In the genomic region with DNA sequence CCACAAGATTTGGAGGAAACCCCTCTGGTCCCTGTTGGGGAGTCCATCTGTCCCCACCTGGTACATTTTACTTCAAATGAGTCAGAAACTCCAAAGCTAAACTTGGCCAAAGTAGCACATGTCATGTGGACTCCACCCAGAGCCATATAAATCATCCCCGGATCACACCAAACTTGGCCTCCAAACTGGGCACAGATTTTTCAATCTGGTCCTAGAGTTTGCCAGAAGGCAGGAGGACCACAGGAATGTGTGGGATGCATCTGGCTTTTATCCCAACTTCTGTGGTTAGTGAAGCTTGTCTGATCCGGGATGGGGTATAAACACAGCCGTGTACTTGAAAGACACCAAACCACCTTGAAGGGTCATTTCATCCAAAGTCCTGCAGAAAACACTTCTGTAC, we compare ENCODE assay signal across 13 cellular contexts.
DNase-seq lines count a peak whose midpoint lies in the region; ATAC-seq, FAIRE-seq and TF ChIP-seq lines count a peak whose summit lies in the region.
"Had no signal": no experiment of that assay in that cellular context is flagged by ENCODE, and none has a peak within 500 bp of the region (broad histone marks: within the 10 kb centered on the region; RNA-seq: fewer than 3 reads in every experiment).

No MANE protein-coding gene starts in this region.

- H2BK5ac ChIP-seq in mesenchymal stem cell (ENCODE audit: low read depth, low read length, poor library complexity, severe bottlenecking), result no peak overlapping the region

- H3K27me3 ChIP-seq in MG63 (no peaks in the 10 kb centered on the region), bronchial epithelial cell (ENCODE audit: control insufficient read depth, insufficient read depth, low read length) (peaks cover 5% of the 10 kb centered on the region), mesenchymal stem cell (ENCODE audit: control insufficient read depth in 1 of 2, insufficient read depth in 1 of 2, low read length in 2 of 2) (peaks cover 0 to 31% of the 10 kb centered on the region in 2 experiments)

- no peak overlapping the region for H4K8ac ChIP-seq in mesenchymal stem cell (ENCODE audit: low read length)

- no peak for ATAC-seq in HG03135 (IDR thresholded peaks at IDR 0.05; ENCODE audit: unreplicated experiment)
- no peak for ATAC-seq in GM18502 (IDR thresholded peaks at IDR 0.05; ENCODE audit: poor library complexity, unreplicated experiment)
- ATAC-seq in GM19023 (IDR thresholded peaks at IDR 0.05; ENCODE audit: unreplicated experiment), result no peak
- ATAC-seq: K562, psoas muscle had no signal

- no peak overlapping the region for H3K4ac ChIP-seq in mesenchymal stem cell (ENCODE audit: low read depth in 1 of 2, low read length in 2 of 2)

- no peak overlapping the region for H3K27ac ChIP-seq in mesenchymal stem cell (ENCODE audit: low read length, poor library complexity, severe bottlenecking)
- H3K27ac ChIP-seq: psoas muscle had no signal

- no peaks in the 10 kb centered on the region for H3K36me3 ChIP-seq in MG63
- H3K36me3 ChIP-seq in bronchial epithelial cell (ENCODE audit: control insufficient read depth, insufficient read depth, low read length), result no peaks in the 10 kb centered on the region
- H3K36me3 ChIP-seq in mesenchymal stem cell (ENCODE audit: control insufficient read depth in 1 of 2, insufficient read depth in 2 of 2, low read depth in 1 of 2, low read length in 2 of 2), result no peaks in the 10 kb centered on the region

- H3K23ac ChIP-seq in mesenchymal stem cell (ENCODE audit: low read length in 2 of 2), result no peak overlapping the region

- 0% methylated on average over 1 of the region's 3 CpGs for WGBS in mesenchymal stem cell

- H2BK120ac ChIP-seq in mesenchymal stem cell (ENCODE audit: low read depth, low read length), result no peak overlapping the region

- H3K79me1 ChIP-seq in mesenchymal stem cell (replicated peaks; ENCODE audit: low read length, poor library complexity, severe bottlenecking), result no peaks in the 10 kb centered on the region

- DNase-seq in COLO829 (ENCODE audit: low spot score), result peak; percentile 13
- DNase-seq in MG63, result peak; percentile 91
- peak; percentile 20 for DNase-seq in bronchial epithelial cell (ENCODE audit: low read depth)
- peak; percentile 90 for DNase-seq in mesenchymal stem cell
- no peak for DNase-seq in COLO668 (lab: John Stamatoyannopoulos, UW; ENCODE audit: unreplicated experiment)
- DNase-seq: CD4-positive, CD25-positive, alpha-beta regulatory T cell; left cardiac atrium; NCI-H510A; psoas muscle had no signal

- no peak overlapping the region for H3K4me3 ChIP-seq in MG63
- H3K4me3 ChIP-seq in bronchial epithelial cell (ENCODE audit: low read depth, low read length), result no peak overlapping the region
- H3K4me3 ChIP-seq in mesenchymal stem cell (ENCODE audit: insufficient read depth in 1 of 2, low read depth in 1 of 2, low read length in 2 of 2), result no peak overlapping the region
- H3K4me3 ChIP-seq: K562, psoas muscle had no signal

- no peak overlapping the region for H3K18ac ChIP-seq in mesenchymal stem cell (ENCODE audit: low read depth in 1 of 2, low read length in 2 of 2)

- TF ChIP-seq CTCF in bronchial epithelial cell (IDR thresholded peaks at IDR 0.05; ENCODE audit: insufficient read depth, low read length, severe bottlenecking), result no peak

- no peak overlapping the region for H2BK12ac ChIP-seq in mesenchymal stem cell (ENCODE audit: low read length in 2 of 2)

- H3K4me2 ChIP-seq in mesenchymal stem cell (ENCODE audit: low read length, poor library complexity, severe bottlenecking), result no peak overlapping the region

- no peak overlapping the region for H3K14ac ChIP-seq in mesenchymal stem cell (ENCODE audit: low read length in 2 of 2)

- H2BK15ac ChIP-seq in mesenchymal stem cell (ENCODE audit: low read depth, poor library complexity, severe bottlenecking), result no peak overlapping the region

- FAIRE-seq in bronchial epithelial cell (lab: Jason Lieb, UNC), result peak; percentile 81
- FAIRE-seq: K562 had no signal

- H3K4me1 ChIP-seq in mesenchymal stem cell (ENCODE audit: control insufficient read depth, insufficient read depth, low read depth, low read length), result no peaks in the 10 kb centered on the region
- H3K4me1 ChIP-seq: psoas muscle had no signal

- H3K9me3 ChIP-seq in MG63 (no peaks in the 10 kb centered on the region), mesenchymal stem cell (ENCODE audit: control insufficient read depth, low read length) (no peaks in the 10 kb centered on the region)
- H3K9me3 ChIP-seq: psoas muscle had no signal

- no peak overlapping the region for H2AFZ ChIP-seq in mesenchymal stem cell (ENCODE audit: low read depth, low read length)

- H2AK5ac ChIP-seq in mesenchymal stem cell (ENCODE audit: low read length, severe bottlenecking), result no peak overlapping the region

- no peak overlapping the region for H3K9ac ChIP-seq in mesenchymal stem cell (ENCODE audit: low read length)

- no peak overlapping the region for H4K91ac ChIP-seq in mesenchymal stem cell (ENCODE audit: low read length)
